Comparison of ENCODE assay signal across 12 cellular contexts in the genomic region with DNA sequence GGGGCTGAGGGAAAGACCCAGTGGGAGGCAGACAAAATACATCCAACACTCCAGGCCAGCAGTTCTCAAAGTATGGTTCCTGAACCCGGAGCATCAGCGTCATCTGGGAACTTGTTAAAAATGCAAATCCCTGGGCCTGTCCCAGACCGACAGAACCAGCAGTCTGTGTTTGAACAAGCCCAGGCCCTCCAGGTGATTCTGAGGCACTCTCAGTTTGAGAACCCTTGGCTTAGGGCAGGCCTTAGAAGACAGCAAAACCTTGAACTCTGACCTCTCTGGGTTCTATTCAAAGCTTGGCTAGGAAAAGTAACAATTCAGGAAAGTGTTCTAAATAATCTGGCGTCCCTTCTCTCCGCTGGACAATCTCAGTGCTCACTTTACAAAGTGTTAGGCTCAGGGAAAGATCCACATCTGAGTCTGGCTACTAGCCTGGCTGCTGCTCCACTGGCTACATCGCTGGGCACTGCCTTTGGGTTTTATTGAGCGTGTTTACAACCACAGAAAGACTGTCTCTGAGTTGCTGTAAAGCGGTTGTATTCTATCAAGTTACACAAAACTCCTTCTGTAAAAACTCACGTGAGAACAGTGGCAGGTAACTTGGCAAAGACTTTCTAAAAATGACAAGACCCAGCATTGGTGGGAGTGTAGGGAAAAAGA.
DNase-seq lines count a peak whose midpoint lies in the region; ATAC-seq lines count a peak whose summit lies in the region.
"Had no signal": no experiment of that assay in that cellular context is flagged by ENCODE, and none has a peak within 500 bp of the region (broad histone marks: within the 10 kb centered on the region; RNA-seq: fewer than 3 reads in every experiment).

No MANE protein-coding gene starts in this region.

- H3K36me3 Mint-ChIP-seq in activated CD4-positive, alpha-beta memory T cell treated with anti-CD3 and anti-CD28 coated beads, Interleukin-2, amount 10 ng/mL, durations not matched to agents 7 days and 5 days (ENCODE audit: low read depth), result peaks cover 3% of the 10 kb centered on the region

- peaks cover 72% of the 10 kb centered on the region for H3K4me1 Mint-ChIP-seq in activated CD4-positive, alpha-beta memory T cell treated with anti-CD3 and anti-CD28 coated beads, Interleukin-2, amount 10 ng/mL, durations not matched to agents 7 days and 5 days

- H3K9me3 Mint-ChIP-seq in activated CD4-positive, alpha-beta memory T cell treated with anti-CD3 and anti-CD28 coated beads, Interleukin-2, amount 10 ng/mL, durations not matched to agents 7 days and 5 days, result no peaks in the 10 kb centered on the region

- no peak overlapping the region for H3K4me3 Mint-ChIP-seq in activated CD4-positive, alpha-beta memory T cell treated with anti-CD3 and anti-CD28 coated beads, Interleukin-2, amount 10 ng/mL, durations not matched to agents 7 days and 5 days

- DNase-seq in stimulated activated CD4-positive, alpha-beta T cell treated with anti-CD3 and anti-CD28 coated beads, Interleukin-15, amount 100 ng/mL, for 24 hours, result peak; percentile 53
- no peak for DNase-seq in stimulated activated CD4-positive, alpha-beta T cell treated with anti-CD3 and anti-CD28 coated beads, Interleukin-2, amount 100 ng/mL, for 24 hours
- no peak for DNase-seq in activated CD4-positive, alpha-beta memory T cell treated with anti-CD3 and anti-CD28 coated beads, Interleukin-2, amount 10 ng/mL, durations not matched to agents 7 days and 5 days
- DNase-seq in NCI-H226 (no peak), cerebellum (ENCODE audit: low spot score) (no peak)
- DNase-seq in NK-92 treated with Interleukin-12 subunit alpha and Interleukin-12 subunit beta, amount 100 ng/mL, for 24 hours (lab: John Stamatoyannopoulos, UW), result no peak
- DNase-seq: activated gamma-delta T cell treated with Interleukin-2 at 50 U/mL for 16 hours, heart right ventricle, NCI-H1436 treated with DMSO at 0.1 percent for 48 hours had no signal

- H3K27ac Mint-ChIP-seq in activated CD4-positive, alpha-beta memory T cell treated with anti-CD3 and anti-CD28 coated beads, Interleukin-2, amount 10 ng/mL, durations not matched to agents 7 days and 5 days, result peak overlapping the region; percentile 92
- H3K27ac Mint-ChIP-seq: progenitor cell of endocrine pancreas had no signal

- CTCF ChIA-PET in activated CD4-positive, alpha-beta memory T cell treated with anti-CD3 and anti-CD28 coated beads, Interleukin-2, amount 10 ng/mL, durations not matched to agents 7 days and 5 days (lab: Charles Lee), result interaction anchor here (2.7 kb wide), 1 partner anchor 59 kb away, joined by 11 read pairs; no protein-coding TSS in a partner anchor

- POLR2A ChIA-PET in activated CD4-positive, alpha-beta memory T cell treated with anti-CD3 and anti-CD28 coated beads, Interleukin-2, amount 10 ng/mL, durations not matched to agents 7 days and 5 days (lab: Charles Lee), result interaction anchor here (1.2 to 3.4 kb wide), 6 partner anchors 13 to 178 kb away, joined by 3 to 18 read pairs (median 9); no protein-coding TSS in a partner anchor

- peak; percentile 10 for ATAC-seq in HG02840 (IDR thresholded peaks at IDR 0.05; ENCODE audit: low FRiP score, unreplicated experiment)
- ATAC-seq in HG02623 (IDR thresholded peaks at IDR 0.05; ENCODE audit: unreplicated experiment), result no peak

- H3K27me3 Mint-ChIP-seq in activated CD4-positive, alpha-beta memory T cell treated with anti-CD3 and anti-CD28 coated beads, Interleukin-2, amount 10 ng/mL, durations not matched to agents 7 days and 5 days, result no peaks in the 10 kb centered on the region
